In the genomic region with DNA sequence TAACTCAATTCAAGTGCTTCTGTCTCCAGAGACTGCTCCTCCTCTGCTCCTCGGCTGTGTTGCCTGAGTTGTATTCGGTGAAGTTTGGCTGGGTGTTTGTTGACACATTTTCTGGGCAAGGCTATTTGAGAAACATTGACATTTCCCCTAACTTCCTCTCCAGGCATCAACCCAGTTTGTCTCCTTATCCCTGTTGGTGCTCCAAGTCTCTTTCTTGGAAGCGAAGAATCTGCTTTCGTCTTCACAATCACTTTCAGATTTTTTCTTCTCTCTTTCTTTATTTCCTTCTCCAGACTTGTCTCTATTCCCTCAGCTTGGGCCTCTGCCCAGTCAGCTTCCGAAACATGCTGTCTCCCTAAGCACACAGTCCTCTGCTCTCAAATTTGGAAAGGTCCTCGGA, we compare ENCODE assay signal across 15 cellular contexts.
DNase-seq lines count a peak whose midpoint lies in the region; ATAC-seq and TF ChIP-seq lines count a peak whose summit lies in the region.
"Had no signal": no experiment of that assay in that cellular context is flagged by ENCODE, and none has a peak within 500 bp of the region (broad histone marks: within the 10 kb centered on the region; RNA-seq: fewer than 3 reads in every experiment).

No MANE protein-coding gene starts in this region.

- peak overlapping the region; percentile 58 for H3K9ac ChIP-seq in mesenchymal stem cell (ENCODE audit: low read length)

- H3K9me2 ChIP-seq in GM23338 (ENCODE audit: insufficient read depth): no peaks in the 10 kb centered on the region

- H3K27ac Mint-ChIP-seq in GM23338: no peak overlapping the region
- no peak overlapping the region for H3K27ac Mint-ChIP-seq in activated naive CD4-positive, alpha-beta T cell treated with anti-CD3 and anti-CD28 coated beads for 36 hours
- H3K27ac Mint-ChIP-seq: activated CD4-positive, alpha-beta T cell treated with anti-CD3 and anti-CD28 coated beads, Interleukin-2, amount 10 ng/mL, durations not matched to agents 24 days and 14 days; activated T-cell treated with anti-CD3 and anti-CD28 coated beads, Interleukin-2, amount 50 U/mL, for 24 hours had no signal

- no peaks in the 10 kb centered on the region for H3K27me3 ChIP-seq in GM23338 (ENCODE audit: insufficient read depth)
- H3K27me3 ChIP-seq in mesenchymal stem cell (ENCODE audit: control insufficient read depth in 1 of 2, insufficient read depth in 1 of 2, low read length in 2 of 2): no peaks in the 10 kb centered on the region
- H3K27me3 ChIP-seq in testis: no peaks in the 10 kb centered on the region
- H3K27me3 ChIP-seq in BE2C: no peaks in the 10 kb centered on the region
- H3K27me3 ChIP-seq in WERI-Rb-1 (ENCODE audit: insufficient read depth, low read depth, severe bottlenecking): peaks cover 5% of the 10 kb centered on the region
- H3K27me3 ChIP-seq: stomach had no signal

- no peaks in the 10 kb centered on the region for H3K79me1 ChIP-seq in mesenchymal stem cell (replicated peaks; ENCODE audit: low read length, poor library complexity, severe bottlenecking)

- no peaks in the 10 kb centered on the region for H3K36me3 Mint-ChIP-seq in GM23338 (ENCODE audit: low read depth)
- no peaks in the 10 kb centered on the region for H3K36me3 Mint-ChIP-seq in activated naive CD4-positive, alpha-beta T cell treated with anti-CD3 and anti-CD28 coated beads for 36 hours (ENCODE audit: low read depth)

- TF ChIP-seq POLR2A in testis (IDR thresholded peaks at IDR 0.05): no peak

- no peak overlapping the region for H3K18ac ChIP-seq in mesenchymal stem cell (ENCODE audit: low read depth in 1 of 2, low read length in 2 of 2)

- TF ChIP-seq CTCF in GM23338 (conservative IDR thresholded peaks at IDR 0.05; ENCODE audit: low read depth in 2 of 2) (no peak), testis (IDR thresholded peaks at IDR 0.05) (no peak), BE2C (IDR thresholded peaks at IDR 0.05; ENCODE audit: low read depth, low read length) (no peak), WERI-Rb-1 (IDR thresholded peaks at IDR 0.05; ENCODE audit: low read depth, low read length) (no peak)

- no peak overlapping the region for H2BK120ac ChIP-seq in mesenchymal stem cell (ENCODE audit: low read depth, low read length)

- H3K36me3 ChIP-seq in GM23338 (ENCODE audit: insufficient read depth) (no peaks in the 10 kb centered on the region), mesenchymal stem cell (ENCODE audit: control insufficient read depth in 1 of 2, insufficient read depth in 2 of 2, low read depth in 1 of 2, low read length in 2 of 2) (no peaks in the 10 kb centered on the region), testis (ENCODE audit: low read depth, missing control alignments) (no peaks in the 10 kb centered on the region), BE2C (no peaks in the 10 kb centered on the region), WERI-Rb-1 (no peaks in the 10 kb centered on the region)
- H3K36me3 ChIP-seq: stomach had no signal

- intact Hi-C loops in testis (cut with DNase I; ENCODE audit: low total_unique reads): no loop called here
- intact Hi-C loops in activated naive CD4-positive, alpha-beta T cell treated with anti-CD3 and anti-CD28 coated beads for 36 hours (cut with micrococcal nuclease): no loop called here

- H3K14ac ChIP-seq in mesenchymal stem cell (ENCODE audit: low read length in 2 of 2): no peak overlapping the region

- no peak overlapping the region for H3K23ac ChIP-seq in mesenchymal stem cell (ENCODE audit: low read length in 2 of 2)

- H3K4me3 ChIP-seq in GM23338: no peak overlapping the region
- H3K4me3 ChIP-seq in mesenchymal stem cell (ENCODE audit: insufficient read depth in 1 of 2, low read depth in 1 of 2, low read length in 2 of 2): peak overlapping the region in 1 of 2 experiments; percentile 52
- H3K4me3 ChIP-seq in testis: no peak overlapping the region
- no peak overlapping the region for H3K4me3 ChIP-seq in BE2C (ENCODE audit: low read depth, low read length)
- H3K4me3 ChIP-seq in WERI-Rb-1 (ENCODE audit: low read depth, low read length): no peak overlapping the region
- H3K4me3 ChIP-seq: stomach had no signal

- H3K4me1 ChIP-seq in GM23338 (ENCODE audit: insufficient read depth): no peaks in the 10 kb centered on the region
- H3K4me1 ChIP-seq in mesenchymal stem cell (ENCODE audit: control insufficient read depth, insufficient read depth, low read depth, low read length): peaks cover 6% of the 10 kb centered on the region
- H3K4me1 ChIP-seq in testis: no peaks in the 10 kb centered on the region
- no peaks in the 10 kb centered on the region for H3K4me1 ChIP-seq in BE2C

- no peaks in the 10 kb centered on the region for H3K27me3 Mint-ChIP-seq in GM23338 (ENCODE audit: insufficient read depth, low read depth, poor library complexity)
- peaks cover 9% of the 10 kb centered on the region for H3K27me3 Mint-ChIP-seq in activated naive CD4-positive, alpha-beta T cell treated with anti-CD3 and anti-CD28 coated beads for 36 hours (ENCODE audit: low read depth)

- H3K4me3 Mint-ChIP-seq in GM23338: no peak overlapping the region
- H3K4me3 Mint-ChIP-seq in activated naive CD4-positive, alpha-beta T cell treated with anti-CD3 and anti-CD28 coated beads for 36 hours: no peak overlapping the region
- H3K4me3 Mint-ChIP-seq: activated CD4-positive, alpha-beta T cell treated with anti-CD3 and anti-CD28 coated beads, Interleukin-2, amount 10 ng/mL, durations not matched to agents 24 days and 14 days; activated T-cell treated with anti-CD3 and anti-CD28 coated beads, Interleukin-2, amount 50 U/mL, for 24 hours; central memory CD8-positive, alpha-beta T cell had no signal

- H3K27ac ChIP-seq in GM23338 (ENCODE audit: low read depth) (no peak overlapping the region), mesenchymal stem cell (ENCODE audit: low read length, poor library complexity, severe bottlenecking) (no peak overlapping the region), testis (peak overlapping the region; percentile 29 to 59), WERI-Rb-1 (no peak overlapping the region)

- H4K20me1 ChIP-seq in GM23338 (replicated peaks; ENCODE audit: insufficient read depth): no peaks in the 10 kb centered on the region

- H2AK5ac ChIP-seq in mesenchymal stem cell (ENCODE audit: low read length, severe bottlenecking): no peak overlapping the region

- H2BK12ac ChIP-seq in mesenchymal stem cell (ENCODE audit: low read length in 2 of 2): no peak overlapping the region

- 92% methylated on average over 6 of the region's 6 CpGs for WGBS in mesenchymal stem cell
- 54 to 60% methylated on average over 6 of the region's 6 CpGs for WGBS in testis, 2 donors

- no peaks in the 10 kb centered on the region for H3K79me2 ChIP-seq in GM23338 (replicated peaks; ENCODE audit: insufficient read depth)

- H3K4me2 ChIP-seq in GM23338 (no peak overlapping the region), mesenchymal stem cell (ENCODE audit: low read length, poor library complexity, severe bottlenecking) (no peak overlapping the region)

- H2BK15ac ChIP-seq in mesenchymal stem cell (ENCODE audit: low read depth, poor library complexity, severe bottlenecking): no peak overlapping the region

- H2AFZ ChIP-seq in GM23338 (peak overlapping the region; percentile 83; the same call in 1 of the 2 replicates), mesenchymal stem cell (ENCODE audit: low read depth, low read length) (no peak overlapping the region)

- no peak for ATAC-seq in GM23338
- no peak for ATAC-seq in HG02938 (IDR thresholded peaks at IDR 0.05; ENCODE audit: unreplicated experiment)

- no peaks in the 10 kb centered on the region for H3K9me3 Mint-ChIP-seq in GM23338
- H3K9me3 Mint-ChIP-seq in activated naive CD4-positive, alpha-beta T cell treated with anti-CD3 and anti-CD28 coated beads for 36 hours: no peaks in the 10 kb centered on the region
- H3K9me3 Mint-ChIP-seq: activated CD4-positive, alpha-beta T cell treated with anti-CD3 and anti-CD28 coated beads, Interleukin-2, amount 10 ng/mL, durations not matched to agents 24 days and 14 days; activated T-cell treated with anti-CD3 and anti-CD28 coated beads, Interleukin-2, amount 50 U/mL, for 24 hours; central memory CD8-positive, alpha-beta T cell had no signal

- no peak overlapping the region for H2BK5ac ChIP-seq in mesenchymal stem cell (ENCODE audit: low read depth, low read length, poor library complexity, severe bottlenecking)

- no peaks in the 10 kb centered on the region for H3K9me3 ChIP-seq in mesenchymal stem cell (ENCODE audit: control insufficient read depth, low read length)
- H3K9me3 ChIP-seq in testis: no peaks in the 10 kb centered on the region
- H3K9me3 ChIP-seq in BE2C: no peaks in the 10 kb centered on the region; the same call in 1 of the 2 replicates
- no peaks in the 10 kb centered on the region for H3K9me3 ChIP-seq in WERI-Rb-1 (ENCODE audit: severe bottlenecking)
- H3K9me3 ChIP-seq: stomach had no signal

- H4K8ac ChIP-seq in mesenchymal stem cell (ENCODE audit: low read length): no peak overlapping the region

- no peak for DNase-seq in GM23338 (ENCODE audit: low spot score)
- peak; percentile 77 for DNase-seq in fibroblast of gingiva (ENCODE audit: low read depth)
- DNase-seq in mesenchymal stem cell: no peak
- DNase-seq in testis: peak; percentile 68
- no peak for DNase-seq in BE2C
- no peak for DNase-seq in activated naive CD4-positive, alpha-beta T cell treated with anti-CD3 and anti-CD28 coated beads for 36 hours
- no peak for DNase-seq in WERI-Rb-1
- DNase-seq: activated CD4-positive, alpha-beta T cell treated with anti-CD3 and anti-CD28 coated beads, Interleukin-2, amount 10 ng/mL, durations not matched to agents 24 days and 14 days; activated T-cell treated with anti-CD3 and anti-CD28 coated beads, Interleukin-2, amount 50 U/mL, for 24 hours; DND-41; GOT3; kidney; stomach had no signal

- CTCF ChIA-PET in activated naive CD4-positive, alpha-beta T cell treated with anti-CD3 and anti-CD28 coated beads for 36 hours (lab: Charles Lee): no interaction called here

- H3K4me1 Mint-ChIP-seq in GM23338: peaks cover 2% of the 10 kb centered on the region; the same call in 1 of the 3 replicates
- H3K4me1 Mint-ChIP-seq in activated naive CD4-positive, alpha-beta T cell treated with anti-CD3 and anti-CD28 coated beads for 36 hours (ENCODE audit: low read depth): peaks cover 7% of the 10 kb centered on the region
- H3K4me1 Mint-ChIP-seq: activated CD4-positive, alpha-beta T cell treated with anti-CD3 and anti-CD28 coated beads, Interleukin-2, amount 10 ng/mL, durations not matched to agents 24 days and 14 days; central memory CD8-positive, alpha-beta T cell had no signal

- no peak overlapping the region for H3K4ac ChIP-seq in mesenchymal stem cell (ENCODE audit: low read depth in 1 of 2, low read length in 2 of 2)

- H3F3A ChIP-seq in GM23338 (replicated peaks; ENCODE audit: low read depth): no peaks in the 10 kb centered on the region

- H4K91ac ChIP-seq in mesenchymal stem cell (ENCODE audit: low read length): no peak overlapping the region

TF ChIP-seq in GM23338, 12 proteins besides CTCF, POLR2A, EP300 and RAD21 (continues in another document):
- TF ChIP-seq JUNB (IDR thresholded peaks at IDR 0.05; ENCODE audit: unreplicated experiment): no peak

Comparison
In these comparisons a context has a peak if more than half of its experiments do, and no peak if none do; other contexts are left out.
1. DNase-seq: peak in fibroblast of gingiva (single experiment) and testis (single experiment); none in GM23338 (single experiment), mesenchymal stem cell (single experiment), BE2C (single experiment), activated naive CD4-positive, alpha-beta T cell treated with anti-CD3 and anti-CD28 coated beads for 36 hours (single experiment) and WERI-Rb-1 (single experiment).
2. H3K27ac ChIP-seq: peak in testis (2 of 2); none in GM23338 (single experiment), mesenchymal stem cell (single experiment) and WERI-Rb-1 (single experiment).